23 cellular contexts compared by ENCODE assay signal in the genomic region with DNA sequence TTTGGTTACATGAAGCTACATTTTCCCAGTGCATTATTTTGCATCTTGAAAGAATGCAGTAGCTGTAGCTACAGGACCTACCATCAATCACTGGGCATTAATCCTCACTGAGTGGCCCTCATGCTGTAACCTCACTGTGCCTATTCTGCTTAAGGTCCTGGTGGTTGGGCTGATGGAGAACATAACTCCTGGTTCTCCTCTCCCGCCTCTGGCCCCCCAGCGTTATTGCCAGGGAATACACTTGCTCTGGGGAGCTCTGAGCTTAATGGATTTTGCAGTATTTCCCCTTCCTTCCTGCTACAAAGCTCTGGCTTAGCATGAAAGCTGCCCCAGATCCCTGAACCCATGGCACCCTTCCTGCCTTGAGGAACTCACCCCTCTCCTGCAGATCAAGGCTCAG.
A peak's percentile ranks its signal among the peaks of the same experiment; 100 is the strongest.
DNase-seq lines count a peak whose midpoint lies in the region; ATAC-seq and TF ChIP-seq lines count a peak whose summit lies in the region.
"Had no signal": no experiment of that assay in that cellular context is flagged by ENCODE, and none has a peak within 500 bp of the region (broad histone marks: within the 10 kb centered on the region; RNA-seq: fewer than 3 reads in every experiment).

No MANE protein-coding gene starts in this region.

- CTCF ChIA-PET in PC-3 (lab: Charles Lee): no interaction called here

- no peaks in the 10 kb centered on the region for H3K9me3 ChIP-seq in PC-3 (ENCODE audit: low read length)
- no peaks in the 10 kb centered on the region for H3K9me3 ChIP-seq in mesodermal cell (ENCODE audit: control insufficient read depth, low read length)
- H3K9me3 ChIP-seq: heart left ventricle, left lung, ovary had no signal

- H2AFZ ChIP-seq in PC-3 (ENCODE audit: low read length): peak overlapping the region; percentile 35; the same call in 1 of the 2 replicates

- H3K27me3 ChIP-seq in PC-3 (ENCODE audit: low read length): no peaks in the 10 kb centered on the region
- H3K27me3 ChIP-seq: cardiac muscle cell, heart left ventricle, left lung, ovary had no signal

- no peak overlapping the region for H3K27ac Mint-ChIP-seq in effector memory CD8-positive, alpha-beta T cell
- H3K27ac Mint-ChIP-seq in CD14-positive monocyte: no peak overlapping the region
- H3K27ac Mint-ChIP-seq: activated CD8-positive, alpha-beta memory T cell treated with anti-CD3 and anti-CD28 coated beads, Interleukin-2, amount 10 ng/mL, durations not matched to agents 7 days and 5 days; activated naive CD4-positive, alpha-beta T cell treated with anti-CD3 and anti-CD28 coated beads, Interleukin-2, amount 10 ng/mL, durations not matched to agents 7 days and 5 days; natural killer cell treated with Interleukin-12 subunit alpha and Interleukin-12 subunit beta and Interleukin-15 and Interleukin-18, amount 100 ng/mL, for 72 hours had no signal

- H3K79me2 ChIP-seq in PC-3 (ENCODE audit: low read length): no peaks in the 10 kb centered on the region

- H3K4me3 ChIP-seq in PC-3 (ENCODE audit: low read length): no peak overlapping the region
- no peak overlapping the region for H3K4me3 ChIP-seq in mesodermal cell (ENCODE audit: extremely low read depth, insufficient read depth, low read length, poor library complexity, severe bottlenecking)
- H3K4me3 ChIP-seq: cardiac muscle cell, heart left ventricle, left lung, ovary, smooth muscle cell had no signal

- H3F3A ChIP-seq in PC-3 (ENCODE audit: low read length, unreplicated experiment): no peaks in the 10 kb centered on the region

- H3K4me2 ChIP-seq in PC-3 (ENCODE audit: low read length): peak overlapping the region; percentile 60

- H3K4me1 Mint-ChIP-seq in effector memory CD8-positive, alpha-beta T cell (ENCODE audit: low read depth in 2 of 2): peaks cover 0 to 2% of the 10 kb centered on the region in 2 donors
- H3K4me1 Mint-ChIP-seq in CD14-positive monocyte: peaks cover 18% of the 10 kb centered on the region
- H3K4me1 Mint-ChIP-seq: activated CD8-positive, alpha-beta memory T cell treated with anti-CD3 and anti-CD28 coated beads, Interleukin-2, amount 10 ng/mL, durations not matched to agents 7 days and 5 days had no signal

- H3K27me3 Mint-ChIP-seq in effector memory CD8-positive, alpha-beta T cell: peaks cover 10 to 25% of the 10 kb centered on the region in 2 donors
- peaks cover 0 to 2% (median 1%) of the 10 kb centered on the region in 3 donors for H3K27me3 Mint-ChIP-seq in CD14-positive monocyte (ENCODE audit: low read depth in 3 of 3)
- H3K27me3 Mint-ChIP-seq: activated naive CD4-positive, alpha-beta T cell treated with anti-CD3 and anti-CD28 coated beads, Interleukin-2, amount 10 ng/mL, durations not matched to agents 7 days and 5 days; natural killer cell treated with Interleukin-12 subunit alpha and Interleukin-12 subunit beta and Interleukin-15 and Interleukin-18, amount 100 ng/mL, for 72 hours had no signal

- H3K9me2 ChIP-seq in PC-3 (replicated peaks; ENCODE audit: low read length): no peaks in the 10 kb centered on the region

- no peak overlapping the region for H3K4me3 Mint-ChIP-seq in effector memory CD8-positive, alpha-beta T cell
- H3K4me3 Mint-ChIP-seq in CD14-positive monocyte: no peak overlapping the region
- H3K4me3 Mint-ChIP-seq: activated CD8-positive, alpha-beta memory T cell treated with anti-CD3 and anti-CD28 coated beads, Interleukin-2, amount 10 ng/mL, durations not matched to agents 7 days and 5 days; activated naive CD4-positive, alpha-beta T cell treated with anti-CD3 and anti-CD28 coated beads, Interleukin-2, amount 10 ng/mL, durations not matched to agents 7 days and 5 days; natural killer cell treated with Interleukin-12 subunit alpha and Interleukin-12 subunit beta and Interleukin-15 and Interleukin-18, amount 100 ng/mL, for 72 hours had no signal

- no peak for TF ChIP-seq CTCF in PC-3 (conservative IDR thresholded peaks at IDR 0.05; ENCODE audit: low read depth, low read length)
- TF ChIP-seq CTCF in CD14-positive monocyte (IDR thresholded peaks at IDR 0.05): no peak

- DNase-seq in Daoy (ENCODE audit: low read depth): peak; percentile 30
- DNase-seq in PC-3: no peak
- peak; percentile 3 for DNase-seq in dermis blood vessel endothelial cell
- no peak for DNase-seq in CD1c-positive myeloid dendritic cell (ENCODE audit: extremely low spot score)
- DNase-seq in effector memory CD8-positive, alpha-beta T cell: no peak
- DNase-seq in CD14-positive monocyte (ENCODE audit: low spot score): no peak
- DNase-seq: activated CD4-positive, alpha-beta T cell treated with anti-CD3 and anti-CD28 coated beads, Interleukin-2, amount 50 U/mL, for 1 hour; activated CD8-positive, alpha-beta memory T cell treated with anti-CD3 and anti-CD28 coated beads, Interleukin-2, amount 10 ng/mL, durations not matched to agents 7 days and 5 days; activated naive CD4-positive, alpha-beta T cell treated with anti-CD3 and anti-CD28 coated beads, Interleukin-2, amount 10 ng/mL, durations not matched to agents 7 days and 5 days; heart left ventricle; KG1; left lung; NCI-H146; NCI-H2171 treated with DMSO at 0.1 percent for 48 hours; ovary; retina; WERI-Rb-1 had no signal

- H4K20me1 ChIP-seq in PC-3 (ENCODE audit: low read length): no peaks in the 10 kb centered on the region

- ATAC-seq in PC-3 (0 out of 2 replicates have a peak, but pooled peaks have one; percentile 31), GM18861 (IDR thresholded peaks at IDR 0.05; ENCODE audit: unreplicated experiment) (no peak)
- no peak for ATAC-seq in effector memory CD8-positive, alpha-beta T cell (replicated peaks)
- ATAC-seq: activated CD8-positive, alpha-beta memory T cell treated with anti-CD3 and anti-CD28 coated beads, Interleukin-2, amount 10 ng/mL, durations not matched to agents 7 days and 5 days; natural killer cell treated with Interleukin-12 subunit alpha and Interleukin-12 subunit beta and Interleukin-15 and Interleukin-18, amount 100 ng/mL, for 72 hours had no signal

- BruUV-seq in PC-3 (replicated peaks; lab: Mats Ljungman, UMichigan): no TSS peak

- H3K36me3 ChIP-seq in PC-3 (ENCODE audit: low read depth, low read length) (no peaks in the 10 kb centered on the region), mesodermal cell (ENCODE audit: control insufficient read depth, insufficient read depth, low read length) (no peaks in the 10 kb centered on the region)
- H3K36me3 ChIP-seq: cardiac muscle cell, heart left ventricle, left lung, ovary, WERI-Rb-1 had no signal

- 90% methylated on average over 2 of the region's 2 CpGs; no CpG with 5 or more reads in 1 of the 2 experiments for WGBS in mesodermal cell (ENCODE audit: insufficient coverage in 2 of 2), 2 experiments

- H3K36me3 Mint-ChIP-seq in effector memory CD8-positive, alpha-beta T cell (ENCODE audit: insufficient read depth): no peaks in the 10 kb centered on the region
- peaks cover 3 to 7% of the 10 kb centered on the region in 2 donors for H3K36me3 Mint-ChIP-seq in CD14-positive monocyte
- H3K36me3 Mint-ChIP-seq: activated CD8-positive, alpha-beta memory T cell treated with anti-CD3 and anti-CD28 coated beads, Interleukin-2, amount 10 ng/mL, durations not matched to agents 7 days and 5 days; activated naive CD4-positive, alpha-beta T cell treated with anti-CD3 and anti-CD28 coated beads, Interleukin-2, amount 10 ng/mL, durations not matched to agents 7 days and 5 days; natural killer cell treated with Interleukin-12 subunit alpha and Interleukin-12 subunit beta and Interleukin-15 and Interleukin-18, amount 100 ng/mL, for 72 hours had no signal

- no peak overlapping the region for H3K9ac ChIP-seq in PC-3 (ENCODE audit: low read length)

- POLR2A ChIA-PET in PC-3 (lab: Charles Lee; ENCODE audit: unreplicated experiment): no interaction called here

- no peaks in the 10 kb centered on the region for H3K9me3 Mint-ChIP-seq in effector memory CD8-positive, alpha-beta T cell
- H3K9me3 Mint-ChIP-seq in CD14-positive monocyte: peaks cover 0 to 4% (median 0%) of the 10 kb centered on the region in 7 donors
- H3K9me3 Mint-ChIP-seq: activated naive CD4-positive, alpha-beta T cell treated with anti-CD3 and anti-CD28 coated beads, Interleukin-2, amount 10 ng/mL, durations not matched to agents 7 days and 5 days had no signal

- H3K27ac ChIP-seq in PC-3 (ENCODE audit: low read length) (peak overlapping the region; percentile 64), mesodermal cell (ENCODE audit: low read depth, low read length, severe bottlenecking) (peak overlapping the region; percentile 75)
- H3K27ac ChIP-seq: C4-2B, cardiac muscle cell, left lung, ovary, WERI-Rb-1 had no signal

- intact Hi-C loops in PC-3 (cut with micrococcal nuclease) (no loop called here), CD14-positive monocyte (cut with micrococcal nuclease) (no loop called here)

- H3K4me1 ChIP-seq in PC-3 (ENCODE audit: insufficient read depth, low read length) (peaks cover 17% of the 10 kb centered on the region), mesodermal cell (ENCODE audit: control insufficient read depth, insufficient read depth, low read length, poor library complexity, severe bottlenecking) (peaks cover 39% of the 10 kb centered on the region)

Comparison
In these comparisons a context has a peak if more than half of its experiments do, and no peak if none do; other contexts are left out.
1. DNase-seq: peak in Daoy (single experiment) and dermis blood vessel endothelial cell (single experiment); none in PC-3 (single experiment), CD1c-positive myeloid dendritic cell (single experiment), effector memory CD8-positive, alpha-beta T cell (0 of 3) and CD14-positive monocyte (single experiment).